1 cellular context compared by ENCODE assay signal in genomic region chr1:151790071-151790939, GRCh38.
A peak's percentile ranks its signal among the peaks of the same experiment; 100 is the strongest.
TF ChIP-seq lines count a peak whose summit lies in the region.

Gene TDRKH, minus strand, starts transcription at chr1:151790500. Its CDS starts 7,478 bp downstream, at chr1:151783022.

TF ChIP-seq in HEK293, 187 proteins besides CTCF, POLR2A, EP300 and RAD21 (continued from another document and continues in another):
- TF ChIP-seq ZNF26 (tag by site-specific recombination; IDR thresholded peaks at IDR 0.05): no peak
- peak; percentile 69; the same call in 1 of the 2 replicates for TF ChIP-seq ZNF629 (tag by site-specific recombination; IDR thresholded peaks at IDR 0.05)
- peak; percentile 85; the same call in 1 of the 2 replicates for TF ChIP-seq GLI4 (tag by site-specific recombination; IDR thresholded peaks at IDR 0.05)
- no peak for TF ChIP-seq ZNF37A (tag by site-specific recombination; IDR thresholded peaks at IDR 0.05)
- no peak for TF ChIP-seq ZSCAN18 (tag by site-specific recombination; IDR thresholded peaks at IDR 0.05)
- TF ChIP-seq KLF17 (tag by site-specific recombination; IDR thresholded peaks at IDR 0.05): peak; percentile 92
- no peak; the same call in 1 of the 2 replicates for TF ChIP-seq AEBP2 (tag by site-specific recombination; IDR thresholded peaks at IDR 0.05; ENCODE audit: borderline replicate concordance)
- TF ChIP-seq ZNF362 (tag by site-specific recombination; IDR thresholded peaks at IDR 0.05): no peak
- no peak for TF ChIP-seq MZF1 (tag by site-specific recombination; IDR thresholded peaks at IDR 0.05; ENCODE audit: borderline replicate concordance)
- peak; percentile 55; the same call in 1 of the 2 replicates for TF ChIP-seq PRDM2 (tag by site-specific recombination; IDR thresholded peaks at IDR 0.05; ENCODE audit: borderline replicate concordance)
- TF ChIP-seq ZBTB48 (tag by site-specific recombination; IDR thresholded peaks at IDR 0.05): peak; percentile 84
- no peak for TF ChIP-seq ZNF404 (tag by site-specific recombination; IDR thresholded peaks at IDR 0.05)
- no peak for TF ChIP-seq BCL6B (tag by site-specific recombination; IDR thresholded peaks at IDR 0.05)
- TF ChIP-seq ZNF623 (tag by site-specific recombination; IDR thresholded peaks at IDR 0.05): no peak
- no peak for TF ChIP-seq ZNF174 (tag by site-specific recombination; IDR thresholded peaks at IDR 0.05)
- TF ChIP-seq ZNF280D (tag by site-specific recombination; IDR thresholded peaks at IDR 0.05): 0 out of 2 replicates have a peak, but pooled peaks have one; percentile 21
- no peak for TF ChIP-seq ZNF416 (tag by site-specific recombination; IDR thresholded peaks at IDR 0.05)
- TF ChIP-seq ZNF354C (tag by site-specific recombination; IDR thresholded peaks at IDR 0.05; ENCODE audit: borderline replicate concordance, low read depth): no peak
- no peak for TF ChIP-seq SETDB1 (IDR thresholded peaks at IDR 0.05; ENCODE audit: insufficient read length, low read length)
- no peak for TF ChIP-seq ZNF560 (tag by site-specific recombination; IDR thresholded peaks at IDR 0.05; ENCODE audit: borderline replicate concordance)
- peak; percentile 96; the same call in 1 of the 2 replicates for TF ChIP-seq PBX3 (CRISPR knock-in tag; IDR thresholded peaks at IDR 0.05)
- TF ChIP-seq ZNF571 (tag by site-specific recombination; IDR thresholded peaks at IDR 0.05): no peak
- TF ChIP-seq ZNF184 (tag by site-specific recombination; IDR thresholded peaks at IDR 0.05): no peak
- peak; percentile 68; the same call in 1 of the 2 replicates for TF ChIP-seq ZNF394 (tag by site-specific recombination; IDR thresholded peaks at IDR 0.05; ENCODE audit: borderline replicate concordance)
- peak; percentile 98 for TF ChIP-seq PATZ1 (tag by site-specific recombination; IDR thresholded peaks at IDR 0.05)
- peak; percentile 84 for TF ChIP-seq HIC1 (tag by site-specific recombination; IDR thresholded peaks at IDR 0.05)
- TF ChIP-seq ZNF426 (tag by site-specific recombination; IDR thresholded peaks at IDR 0.05): no peak
